Comparison of ENCODE assay signal across 10 cellular contexts in genomic region chr4:4861592-4862551, GRCh38. TPM values are rescaled to one million over a fixed set of nuclear protein-coding genes. Genes with fewer than 3 reads are reported as not detected.
DNase-seq lines count a peak whose midpoint lies in the region.
"Had no signal": no experiment of that assay in that cellular context is flagged by ENCODE, and none has a peak within 500 bp of the region (broad histone marks: within the 10 kb centered on the region; RNA-seq: fewer than 3 reads in every experiment).

No MANE protein-coding gene starts in this region.

- peak overlapping the region in 3 of 5 donors; percentile 87 to 89 (median 88) for H3K9ac ChIP-seq in subcutaneous abdominal adipose tissue (ENCODE audit: low read length in 5 of 5)

- DNase-seq in activated naive CD4-positive, alpha-beta T cell treated with anti-CD3 and anti-CD28 coated beads, Interleukin-2, amount 10 ng/mL, durations not matched to agents 7 days and 5 days: no peak
- DNase-seq in activated naive CD4-positive, alpha-beta T cell treated with anti-CD3 and anti-CD28 coated beads, Interleukin-2, amount 50 U/mL, for 16 hours: no peak
- no peak for DNase-seq in activated naive CD8-positive, alpha-beta T cell treated with anti-CD3 and anti-CD28 coated beads for 36 hours
- DNase-seq in immature natural killer cell: no peak
- no peak for DNase-seq in hypothalamus (lab: John Stamatoyannopoulos, UW)
- DNase-seq in NCI-H446 treated with DMSO at 0.1 percent for 48 hours (lab: John Stamatoyannopoulos, UW): no peak
- DNase-seq in stimulated activated CD4-positive, alpha-beta T cell treated with anti-CD3 and anti-CD28 coated beads, Interleukin-12 subunit alpha, Interleukin-12 subunit beta, amount 100 ng/mL, for 4 hours: no peak
- DNase-seq: BE2C, NCI-H446 had no signal

- peak overlapping the region; percentile 71 for H3K27ac ChIP-seq in subcutaneous abdominal adipose tissue (ENCODE audit: low read depth, low read length)

- CTCF ChIA-PET in activated naive CD4-positive, alpha-beta T cell treated with anti-CD3 and anti-CD28 coated beads, Interleukin-2, amount 10 ng/mL, durations not matched to agents 7 days and 5 days (lab: Charles Lee): no interaction called here

- H3K4me1 Mint-ChIP-seq in activated naive CD4-positive, alpha-beta T cell treated with anti-CD3 and anti-CD28 coated beads, Interleukin-2, amount 10 ng/mL, durations not matched to agents 7 days and 5 days: peaks cover 22% of the 10 kb centered on the region
- H3K4me1 Mint-ChIP-seq in activated naive CD8-positive, alpha-beta T cell treated with anti-CD3 and anti-CD28 coated beads for 36 hours: peaks cover 32% of the 10 kb centered on the region
- H3K4me1 Mint-ChIP-seq in immature natural killer cell: peaks cover 36 to 63% of the 10 kb centered on the region in 2 donors

- peaks cover 24 to 48% (median 26%) of the 10 kb centered on the region in 5 donors for H3K27me3 ChIP-seq in subcutaneous abdominal adipose tissue (ENCODE audit: control insufficient read depth in 5 of 5, insufficient read depth in 4 of 5, low read length in 5 of 5)

- H3K4me3 Mint-ChIP-seq in activated naive CD4-positive, alpha-beta T cell treated with anti-CD3 and anti-CD28 coated beads, Interleukin-2, amount 10 ng/mL, durations not matched to agents 7 days and 5 days: peak overlapping the region; percentile 18
- H3K4me3 Mint-ChIP-seq in activated naive CD8-positive, alpha-beta T cell treated with anti-CD3 and anti-CD28 coated beads for 36 hours: peak overlapping the region; percentile 32
- H3K4me3 Mint-ChIP-seq in immature natural killer cell: peak overlapping the region; percentile 80 to 96 (median 91)

- H3K36me3 ChIP-seq in subcutaneous abdominal adipose tissue (ENCODE audit: control insufficient read depth in 5 of 5, insufficient read depth in 5 of 5, low read length in 5 of 5): peaks cover 0 to 23% (median 13%) of the 10 kb centered on the region in 5 donors
- H3K36me3 ChIP-seq: BE2C had no signal

- peaks cover 0 to 2% (median 0%) of the 10 kb centered on the region in 5 donors for H3K9me3 ChIP-seq in subcutaneous abdominal adipose tissue (ENCODE audit: control insufficient read depth in 5 of 5, low read length in 5 of 5)
- H3K9me3 ChIP-seq: BE2C had no signal

- no peak overlapping the region for H3K27ac Mint-ChIP-seq in activated naive CD4-positive, alpha-beta T cell treated with anti-CD3 and anti-CD28 coated beads, Interleukin-2, amount 10 ng/mL, durations not matched to agents 7 days and 5 days
- no peak overlapping the region for H3K27ac Mint-ChIP-seq in activated naive CD8-positive, alpha-beta T cell treated with anti-CD3 and anti-CD28 coated beads for 36 hours
- no peak overlapping the region for H3K27ac Mint-ChIP-seq in immature natural killer cell

- H3K9me3 Mint-ChIP-seq in activated naive CD4-positive, alpha-beta T cell treated with anti-CD3 and anti-CD28 coated beads, Interleukin-2, amount 10 ng/mL, durations not matched to agents 7 days and 5 days: peaks cover 2% of the 10 kb centered on the region
- H3K9me3 Mint-ChIP-seq in activated naive CD8-positive, alpha-beta T cell treated with anti-CD3 and anti-CD28 coated beads for 36 hours: peaks cover 4% of the 10 kb centered on the region
- peaks cover 0 to 2% (median under 1%) of the 10 kb centered on the region in 6 donors for H3K9me3 Mint-ChIP-seq in immature natural killer cell

- H3K4me3 ChIP-seq in subcutaneous abdominal adipose tissue (ENCODE audit: low read depth in 1 of 5, low read length in 5 of 5): peak overlapping the region; percentile 94 to 98 (median 95)

- peaks cover 2 to 46% (median 37%) of the 10 kb centered on the region in 5 donors for H3K4me1 ChIP-seq in subcutaneous abdominal adipose tissue (ENCODE audit: control insufficient read depth in 5 of 5, insufficient read depth in 5 of 5, low read length in 5 of 5)
- H3K4me1 ChIP-seq: BE2C had no signal

- peaks cover 9% of the 10 kb centered on the region for H3K36me3 Mint-ChIP-seq in activated naive CD4-positive, alpha-beta T cell treated with anti-CD3 and anti-CD28 coated beads, Interleukin-2, amount 10 ng/mL, durations not matched to agents 7 days and 5 days
- peaks cover 2% of the 10 kb centered on the region for H3K36me3 Mint-ChIP-seq in activated naive CD8-positive, alpha-beta T cell treated with anti-CD3 and anti-CD28 coated beads for 36 hours
- H3K36me3 Mint-ChIP-seq in immature natural killer cell: no peaks in the 10 kb centered on the region

- peaks cover 28% of the 10 kb centered on the region for H3K27me3 Mint-ChIP-seq in activated naive CD4-positive, alpha-beta T cell treated with anti-CD3 and anti-CD28 coated beads, Interleukin-2, amount 10 ng/mL, durations not matched to agents 7 days and 5 days
- peaks cover 90% of the 10 kb centered on the region for H3K27me3 Mint-ChIP-seq in activated naive CD8-positive, alpha-beta T cell treated with anti-CD3 and anti-CD28 coated beads for 36 hours
- peaks cover 53 to 76% (median 69%) of the 10 kb centered on the region in 3 donors for H3K27me3 Mint-ChIP-seq in immature natural killer cell (ENCODE audit: low read depth in 3 of 3)

RNA-seq across cellular contexts. Expression of gene MSX1, which starts 2.4 kb away (rescaled TPM):
- total RNA-seq in activated naive CD8-positive, alpha-beta T cell treated with anti-CD3 and anti-CD28 coated beads for 36 hours: under 1 TPM; 0.10 to 0.14 TPM
- under 1 TPM in 1 of 3 donors, not detected in 2; 0.19 TPM for polyA plus RNA-seq in immature natural killer cell

Comparison
In these comparisons a context has a peak if more than half of its experiments do, and no peak if none do; other contexts are left out.
1. H3K4me3 Mint-ChIP-seq: peak in every context shown above with its lines; median percentile 91 in immature natural killer cell; 32 in activated naive CD8-positive, alpha-beta T cell treated with anti-CD3 and anti-CD28 coated beads for 36 hours; 18 in activated naive CD4-positive, alpha-beta T cell treated with anti-CD3 and anti-CD28 coated beads, Interleukin-2, amount 10 ng/mL, durations not matched to agents 7 days and 5 days.